In the genomic region with DNA sequence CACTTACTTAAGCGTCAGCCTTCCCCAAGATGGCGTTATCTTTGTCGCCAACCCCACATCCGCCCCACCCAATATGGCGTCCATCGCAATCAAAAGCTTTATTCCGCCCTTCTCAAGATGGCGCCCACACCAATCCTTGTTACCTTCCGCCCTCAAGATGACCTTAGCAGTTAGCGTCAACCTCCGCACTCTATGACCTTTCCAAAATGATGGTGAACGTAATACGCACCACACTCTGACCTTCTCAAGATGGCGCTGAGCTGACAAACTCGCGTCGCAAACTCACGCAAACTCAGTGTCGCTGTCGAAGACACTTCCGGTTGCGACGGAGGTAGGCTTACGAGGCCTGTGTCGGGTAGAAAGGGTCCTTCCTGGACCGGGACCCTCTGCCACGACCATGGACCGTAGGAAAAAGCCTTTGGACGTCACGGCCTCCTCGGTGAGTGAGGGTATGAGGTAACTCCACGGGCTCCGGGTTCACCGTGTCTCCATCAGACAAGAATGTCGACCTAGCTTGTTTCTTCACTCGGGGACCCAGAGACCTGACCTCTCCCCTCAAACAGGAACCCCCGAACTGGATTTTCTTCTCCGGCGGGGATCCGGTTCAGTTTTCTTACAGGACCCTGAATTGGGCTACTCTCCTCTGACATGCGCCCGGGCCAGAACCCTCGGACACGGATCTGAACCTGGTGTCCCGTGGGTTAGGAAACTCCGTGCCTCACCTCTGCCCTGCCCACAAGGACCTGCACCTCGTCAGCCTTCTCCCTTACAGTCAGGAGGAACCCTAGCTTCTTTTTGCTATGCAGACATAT, we compare ENCODE assay signal across 8 cellular contexts. TPM values are rescaled to one million over a fixed set of nuclear protein-coding genes. Genes with fewer than 3 reads are reported as not detected.
DNase-seq lines count a peak whose midpoint lies in the region; ATAC-seq and TF ChIP-seq lines count a peak whose summit lies in the region.

CCDC174 (plus strand) TSS at position 323 of the 812 bp plus-strand sequence; CDS start at position 398, 75 bp downstream.

- H3K4me1 Mint-ChIP-seq in H9 (peaks cover 5 to 14% of the 10 kb centered on the region in 2 experiments), nephron progenitor cell (peaks cover 29% of the 10 kb centered on the region)
- peaks cover 52% of the 10 kb centered on the region for H3K4me1 Mint-ChIP-seq in stimulated activated naive CD8-positive, alpha-beta T cell treated with anti-CD3 and anti-CD28 coated beads, Interleukin-15, amount 100 ng/mL, for 72 hours

- peaks cover 6% of the 10 kb centered on the region for H3K23me2 ChIP-seq in H9 (ENCODE audit: insufficient read length, low read depth, low read length, poor library complexity, severe bottlenecking)

- no peak within 1 kb of the TSS for H2BK5ac ChIP-seq in H9 (ENCODE audit: insufficient read length, low read length)

- no peaks in the 10 kb centered on the region for H3K9me3 ChIP-seq in H9 (ENCODE audit: control insufficient read depth, low read depth, low read length)
- H3K9me3 ChIP-seq in MG63, result no peaks in the 10 kb centered on the region

- H3K79me2 ChIP-seq in H9 (ENCODE audit: insufficient read depth, low read length), result peaks cover 2% of the 10 kb centered on the region; the same call in 1 of the 2 replicates

- H4K8ac ChIP-seq in H9 (replicated peaks; ENCODE audit: insufficient read length, low read depth, low read length), result peak within 1 kb of the TSS; percentile 44

- H3K9me3 Mint-ChIP-seq in H9, result peaks cover 0 to 2% of the 10 kb centered on the region in 2 experiments; a peak in 1 of 5 replicates
- H3K9me3 Mint-ChIP-seq in nephron progenitor cell, result peaks cover 8% of the 10 kb centered on the region
- H3K9me3 Mint-ChIP-seq in stimulated activated naive CD8-positive, alpha-beta T cell treated with anti-CD3 and anti-CD28 coated beads, Interleukin-15, amount 100 ng/mL, for 72 hours, result no peaks in the 10 kb centered on the region

- H4K5ac ChIP-seq in H9 (ENCODE audit: insufficient read length, low read depth, low read length), result peak within 1 kb of the TSS; percentile 21

- peak within 1 kb of the TSS; percentile 76 for H3K4me3 ChIP-seq in MG63

- H2AK5ac ChIP-seq in H9 (ENCODE audit: insufficient read length, low read length), result no peak within 1 kb of the TSS

- H3K4ac ChIP-seq in H9 (ENCODE audit: low read depth, low read length), result no peak within 1 kb of the TSS

- H3K18ac ChIP-seq in H9 (ENCODE audit: insufficient read length, low read depth, low read length), result peak within 1 kb of the TSS; percentile 36

- no peak within 1 kb of the TSS for H3T11ph ChIP-seq in H9 (ENCODE audit: low read length)

- peaks cover 7% of the 10 kb centered on the region for H3K79me1 ChIP-seq in H9 (ENCODE audit: insufficient read depth, low read depth, low read length, poor library complexity, severe bottlenecking)

- peak; percentile 98 for ATAC-seq in stimulated activated naive CD8-positive, alpha-beta T cell treated with anti-CD3 and anti-CD28 coated beads, Interleukin-15, amount 100 ng/mL, for 72 hours

- no peaks in the 10 kb centered on the region for H4K20me1 ChIP-seq in H9 (ENCODE audit: control insufficient read depth, insufficient read depth, insufficient read length)

- no peak within 1 kb of the TSS for H2BK15ac ChIP-seq in H9 (ENCODE audit: low read depth, low read length)

- H3K27ac ChIP-seq in H9 (ENCODE audit: insufficient read length, low read depth, low read length), result peak within 1 kb of the TSS; percentile 40

- peaks cover 30% of the 10 kb centered on the region for H3K27me3 Mint-ChIP-seq in H9 (ENCODE audit: low read depth)
- peaks cover 25% of the 10 kb centered on the region for H3K27me3 Mint-ChIP-seq in nephron progenitor cell (ENCODE audit: low read depth, poor library complexity)
- no peaks in the 10 kb centered on the region for H3K27me3 Mint-ChIP-seq in stimulated activated naive CD8-positive, alpha-beta T cell treated with anti-CD3 and anti-CD28 coated beads, Interleukin-15, amount 100 ng/mL, for 72 hours

- H2AFZ ChIP-seq in H9 (ENCODE audit: low read length), result no peak within 1 kb of the TSS

- peak within 1 kb of the TSS; percentile 98 for H3K4me2 ChIP-seq in H9 (ENCODE audit: insufficient read depth, insufficient read length, low read length)

- no peaks in the 10 kb centered on the region; the same call in 1 of the 2 replicates for H3K27me3 ChIP-seq in H9 (ENCODE audit: insufficient read depth, low read length)
- H3K27me3 ChIP-seq in MG63, result no peaks in the 10 kb centered on the region

- no peak within 1 kb of the TSS for H2BK12ac ChIP-seq in H9 (ENCODE audit: insufficient read length, low read depth, low read length)

- no peak within 1 kb of the TSS for H4K91ac ChIP-seq in H9 (ENCODE audit: insufficient read length, low read depth, low read length)

- no peak for TF ChIP-seq CTCF in H9 (conservative IDR thresholded peaks at IDR 0.05)
- TF ChIP-seq CTCF in nephron progenitor cell (IDR thresholded peaks at IDR 0.05), result no peak

- no peak within 1 kb of the TSS for H3K23ac ChIP-seq in H9 (ENCODE audit: insufficient read length, low read depth, low read length)

- no peaks in the 10 kb centered on the region for H3K4me1 ChIP-seq in H9 (ENCODE audit: insufficient read depth, low read length)

- peak within 1 kb of the TSS; percentile 91 for H3K9ac ChIP-seq in H9 (ENCODE audit: extremely low read depth, insufficient read length, low read length)

- no peak within 1 kb of the TSS for H3K56ac ChIP-seq in H9 (ENCODE audit: insufficient read length, low read depth, low read length)

- H2BK20ac ChIP-seq in H9 (ENCODE audit: low read depth, low read length, poor library complexity, severe bottlenecking), result no peak within 1 kb of the TSS

- H3K14ac ChIP-seq in H9 (ENCODE audit: insufficient read depth, low read length), result peak within 1 kb of the TSS; percentile 73; the same call in 1 of the 2 replicates

- H3K36me3 Mint-ChIP-seq in H9 (ENCODE audit: insufficient read depth in 1 of 3, low read depth in 3 of 3) (peaks cover 6 to 26% (median 18%) of the 10 kb centered on the region in 3 experiments; a peak in 5 of 7 replicates), nephron progenitor cell (ENCODE audit: low read depth) (peaks cover 17% of the 10 kb centered on the region)

- peak within 1 kb of the TSS; percentile 98 for H3K4me3 Mint-ChIP-seq in H9
- peak within 1 kb of the TSS; percentile 100 for H3K4me3 Mint-ChIP-seq in nephron progenitor cell
- peak within 1 kb of the TSS; percentile 97 to 99 for H3K4me3 Mint-ChIP-seq in stimulated activated naive CD8-positive, alpha-beta T cell treated with anti-CD3 and anti-CD28 coated beads, Interleukin-15, amount 100 ng/mL, for 72 hours

- H3K36me3 ChIP-seq in MG63, result peaks cover 7% of the 10 kb centered on the region

- peak; percentile 98 for DNase-seq in ELR (ENCODE audit: low read depth)
- peak; percentile 97 for DNase-seq in H9
- DNase-seq in MG63, result peak; percentile 86
- DNase-seq in SHP77 treated with DMSO at 0.1 percent for 48 hours (lab: John Stamatoyannopoulos, UW), result peak; percentile 99
- DNase-seq in activated effector memory CD4-positive, alpha-beta T cell treated with anti-CD3 and anti-CD28 coated beads, Interleukin-2, amount 50 U/mL, for 16 hours, result peak; percentile 98
- peak; percentile 99 for DNase-seq in fibroblast of the conjunctiva (ENCODE audit: low read depth)
- peak; percentile 84 for DNase-seq in nephron progenitor cell
- peak; percentile 93 to 97 for DNase-seq in stimulated activated naive CD8-positive, alpha-beta T cell treated with anti-CD3 and anti-CD28 coated beads, Interleukin-15, amount 100 ng/mL, for 72 hours

- no CpG with 5 or more reads among the region's 47 CpGs for WGBS in H9 (ENCODE audit: extremely low coverage, insufficient read length, low lambda C conversion rate)

- peak within 1 kb of the TSS; percentile 99 to 100 (median 100) for H3K27ac Mint-ChIP-seq in H9
- peak within 1 kb of the TSS; percentile 100 for H3K27ac Mint-ChIP-seq in nephron progenitor cell
- H3K27ac Mint-ChIP-seq in stimulated activated naive CD8-positive, alpha-beta T cell treated with anti-CD3 and anti-CD28 coated beads, Interleukin-15, amount 100 ng/mL, for 72 hours, result peak within 1 kb of the TSS; percentile 98 to 99

- H2BK120ac ChIP-seq in H9 (ENCODE audit: low read depth, low read length, poor library complexity, severe bottlenecking), result no peak within 1 kb of the TSS

RNA-seq across cellular contexts. Expression of gene CCDC174, which starts in this region (rescaled TPM):
- total RNA-seq in H9 (2021), result 11.5 and 15.2 TPM in 2 replicates
- 3.0 and 10.7 TPM in 2 replicates for total RNA-seq in MG63 (2014; rRNA removed; shearing (Covaris generic); ENCODE audit: low replicate concordance)

Comparison
In these comparisons a context has a peak if more than half of its experiments do, and no peak if none do; other contexts are left out.
1. Peak in every context shown above with its lines: DNase-seq, ATAC-seq, H3K4me3 ChIP-seq and H3K27ac ChIP-seq.